8 cellular contexts compared by ENCODE assay signal in genomic region chr1:23528245-23528978, GRCh38. TPM values are rescaled to one million over a fixed set of nuclear protein-coding genes. Genes with fewer than 3 reads are reported as not detected.
DNase-seq lines count a peak whose midpoint lies in the region; ATAC-seq and TF ChIP-seq lines count a peak whose summit lies in the region.

No MANE protein-coding gene starts in this region.

- no peaks in the 10 kb centered on the region for H3K9me3 Mint-ChIP-seq in CD8-positive, alpha-beta T cell

- H3K27me3 Mint-ChIP-seq in CD8-positive, alpha-beta T cell (ENCODE audit: low read depth), result no peaks in the 10 kb centered on the region

- no peaks in the 10 kb centered on the region for H3K27me3 ChIP-seq in CD8-positive, alpha-beta T cell (ENCODE audit: insufficient read depth, low read length)

- H3K4me3 ChIP-seq in CD8-positive, alpha-beta T cell (ENCODE audit: low read depth, low read length), result no peak overlapping the region

- no peaks in the 10 kb centered on the region for H3K36me3 Mint-ChIP-seq in CD8-positive, alpha-beta T cell

- H3K27ac Mint-ChIP-seq in CD8-positive, alpha-beta T cell, result peak overlapping the region; percentile 74

- POLR2A ChIA-PET in CD8-positive, alpha-beta T cell (lab: Charles Lee), result interaction anchor here (0.7 to 2.5 kb wide), 12 partner anchors 10 to 361 kb away, joined by 3 to 20 read pairs (median 4); partner anchors contain the start of genes HNRNPR and ID3

- intact Hi-C loops in CD8-positive, alpha-beta T cell (cut with DNase I, micrococcal nuclease), result loop anchor here in 1 of 2 experiments (1.0 kb wide), 1 partner anchor 160 kb away; no protein-coding TSS in a partner anchor
- intact Hi-C loops in left cardiac atrium (cut with DNase I), result no loop called here

- peaks cover 80% of the 10 kb centered on the region for H3K4me1 ChIP-seq in CD8-positive, alpha-beta T cell (ENCODE audit: insufficient read depth, low read length)

- peak; percentile 70 for TF ChIP-seq POLR2A in Raji (IDR thresholded peaks at IDR 0.05; ENCODE audit: insufficient read depth, low read depth, low read length)

- no peaks in the 10 kb centered on the region for H3K36me3 ChIP-seq in CD8-positive, alpha-beta T cell (ENCODE audit: insufficient read depth, low read length)

- H3K9me3 ChIP-seq in CD8-positive, alpha-beta T cell (ENCODE audit: low read length), result no peaks in the 10 kb centered on the region

- no peak for TF ChIP-seq CTCF in CD8-positive, alpha-beta T cell (IDR thresholded peaks at IDR 0.05)

- CTCF ChIA-PET in CD8-positive, alpha-beta T cell (lab: Charles Lee), result interaction anchor here (1.3 to 19.3 kb wide), 11 partner anchors 14 to 110 kb away, joined by 3 to 234 read pairs (median 6); no protein-coding TSS in a partner anchor

- peak; percentile 55 to 88 (median 80) for DNase-seq in CD8-positive, alpha-beta T cell
- DNase-seq in Kasumi-1 (lab: John Stamatoyannopoulos, UW), result peak; percentile 25 to 41
- peak; percentile 23 for DNase-seq in activated gamma-delta T cell (lab: John Stamatoyannopoulos, UW)
- DNase-seq in left cardiac atrium, result peak; percentile 86
- peak; percentile 73 to 76 for DNase-seq in stimulated activated CD4-positive, alpha-beta T cell treated with anti-CD3 and anti-CD28 coated beads, Interleukin-15, amount 100 ng/mL, for 48 hours (ENCODE audit: low read depth in 2 of 2)
- DNase-seq in putamen (ENCODE audit: low spot score), result no peak

- H3K27ac ChIP-seq in CD8-positive, alpha-beta T cell (ENCODE audit: low read depth, low read length), result peak overlapping the region; percentile 11

- peaks cover 84% of the 10 kb centered on the region for H3K4me1 Mint-ChIP-seq in CD8-positive, alpha-beta T cell (ENCODE audit: low read depth)

- peak overlapping the region; percentile 58 for H3K4me3 Mint-ChIP-seq in CD8-positive, alpha-beta T cell

- ATAC-seq in CD8-positive, alpha-beta T cell, result peak; percentile 72
- ATAC-seq in GM19467 (IDR thresholded peaks at IDR 0.05; ENCODE audit: unreplicated experiment), result peak; percentile 44
- ATAC-seq in left cardiac atrium, result peak; percentile 67 to 87

RNA-seq across cellular contexts. Expression of gene E2F2, which starts 2.6 kb away (rescaled TPM):
- total RNA-seq in CD8-positive, alpha-beta T cell, result under 1 TPM; 0.19 to 0.38 TPM
- total RNA-seq in left cardiac atrium, result 1 to 10 TPM in 1 of 2 donors, under 1 TPM in 1; 0.18 to 1.3 TPM

RNA-seq across cellular contexts. Expression of gene ID3, which starts 30.9 kb away (rescaled TPM):
- total RNA-seq in CD8-positive, alpha-beta T cell, result 10 to 100 TPM; 44.2 to 48.1 TPM
- total RNA-seq in left cardiac atrium, result 100 to 1,000 TPM; 119 to 172 TPM

RNA-seq across cellular contexts. Expression of gene ASAP3, which starts 44.4 kb away (rescaled TPM):
- total RNA-seq in CD8-positive, alpha-beta T cell, result 1 to 10 TPM in 1 of 2 experiments, under 1 TPM in 1; 0.81 to 1.0 TPM
- 10 to 100 TPM; 36.4 to 39.9 TPM for total RNA-seq in left cardiac atrium

Comparison
In these comparisons a context has a peak if more than half of its experiments do, and no peak if none do; other contexts are left out.
1. RNA of gene ASAP3, which starts 44.4 kb away (total RNA-seq): 36.4 to 39.9 TPM in left cardiac atrium; 0.81 to 1.0 TPM in CD8-positive, alpha-beta T cell; every median in the first group is over 10 times any median in the second.
2. Peak in every context shown above with its lines, with median percentiles within 50 percentile points of each other: ATAC-seq.